In the genomic region with DNA sequence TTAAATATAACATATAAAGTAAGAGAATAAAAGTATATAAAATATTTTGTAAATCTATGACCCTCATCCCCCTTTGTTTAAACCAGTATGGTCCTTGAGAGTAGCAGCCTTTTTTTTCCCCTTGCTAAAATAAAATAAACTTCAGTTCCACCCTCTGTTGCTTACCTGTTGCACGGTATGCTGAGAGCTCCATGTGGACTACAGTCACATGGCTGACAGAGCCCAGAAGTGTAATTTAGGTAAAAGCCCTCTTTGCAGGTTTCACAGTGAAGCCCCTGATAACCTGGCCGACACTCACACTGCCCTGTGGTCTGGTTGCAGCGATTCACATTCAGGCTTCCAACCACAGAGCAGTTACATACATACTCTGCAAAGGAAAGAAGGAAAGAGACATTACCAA, we compare ENCODE assay signal across 18 cellular contexts.
"Had no signal": no experiment of that assay in that cellular context is flagged by ENCODE, and none has a peak within 500 bp of the region (broad histone marks: within the 10 kb centered on the region; RNA-seq: fewer than 3 reads in every experiment).

No MANE protein-coding gene starts in this region.

- DNase-seq: dorsolateral prefrontal cortex; effector CD8-positive, alpha-beta T cell; foreskin melanocyte; head of caudate nucleus; hippocampal formation; left colon; mesendoderm; naive B cell; spleen; stimulated activated CD4-positive, alpha-beta T cell treated with anti-CD3 and anti-CD28 coated beads, Interleukin-15, amount 100 ng/mL, for 24 hours; stimulated activated CD4-positive, alpha-beta T cell treated with anti-CD3 and anti-CD28 coated beads, Interleukin-1b, Interleukin-23, amount 100 ng/mL, for 48 hours; stimulated activated CD4-positive, alpha-beta T cell treated with anti-CD3 and anti-CD28 coated beads, Interleukin-4, amount 100 ng/mL, for 24 hours; testis; upper lobe of right lung had no signal

- H3K27me3 ChIP-seq: dorsolateral prefrontal cortex, spleen, testis, tibial nerve, upper lobe of right lung, vagina had no signal

- H3K9me3 ChIP-seq: spleen, testis, tibial nerve, upper lobe of right lung, vagina had no signal

- H3K4me3 ChIP-seq: dorsolateral prefrontal cortex, spleen, testis, tibial nerve, upper lobe of right lung, vagina had no signal

- ATAC-seq: left colon; sciatic nerve; stimulated activated memory B cell treated with anti-CD40 and anti-IgM and Interleukin-4, amounts not matched to agents 10 μg/mL and 1 μg/mL and 100 μg/mL, for 72 hours; upper lobe of right lung had no signal

- H3K36me3 ChIP-seq: vagina had no signal

- H3K4me1 ChIP-seq: testis, vagina had no signal

- H3K27ac ChIP-seq: spleen, testis, upper lobe of right lung, vagina had no signal
